Comparison of ENCODE assay signal across 1 cellular context in genomic region chr1:17759114-17759513, GRCh38.
TF ChIP-seq lines count a peak whose summit lies in the region.

No MANE protein-coding gene starts in this region.

TF ChIP-seq in K562, 482 proteins besides CTCF, POLR2A, EP300 and RAD21 (continued from another document):
- TF ChIP-seq MGA (IDR thresholded peaks at IDR 0.05) (peak; percentile 87), BHLHE40 (IDR thresholded peaks at IDR 0.05; ENCODE audit: low read length) (peak; percentile 91), SRF (CRISPR knock-in tag; IDR thresholded peaks at IDR 0.05) (no peak), ZBTB9 (CRISPR knock-in tag; IDR thresholded peaks at IDR 0.05) (no peak), ELF1 (tag; IDR thresholded peaks at IDR 0.05) (peak; percentile 51; the same call in 1 of the 2 replicates), RBM25 (IDR thresholded peaks at IDR 0.05; ENCODE audit: low read depth, low read length, severe bottlenecking) (peak; percentile 73), E2F6 (IDR thresholded peaks at IDR 0.05; ENCODE audit: borderline replicate concordance in 1 of 2, extremely low read depth in 1 of 2, insufficient read depth in 1 of 2, insufficient read length in 1 of 2, low read depth in 1 of 2, low read length in 1 of 2, poor library complexity in 1 of 2, severe bottlenecking in 1 of 2) (peak; percentile 66 to 94), DLX4 (CRISPR knock-in tag; IDR thresholded peaks at IDR 0.05) (no peak), USF1 (CRISPR knock-in tag; IDR thresholded peaks at IDR 0.05) (peak; percentile 83), GATAD2B (IDR thresholded peaks at IDR 0.05; ENCODE audit: borderline replicate concordance) (no peak), ZFP91 (CRISPR knock-in tag; IDR thresholded peaks at IDR 0.05) (peak; percentile 76; the same call in 1 of the 2 replicates), RBFOX2 (IDR thresholded peaks at IDR 0.05; ENCODE audit: low read depth, low read length) (no peak), TFAM (CRISPR knock-in tag; conservative IDR thresholded peaks at IDR 0.05) (no peak), PRPF4 (IDR thresholded peaks at IDR 0.05; ENCODE audit: insufficient read depth, low read depth, low read length, poor library complexity, severe bottlenecking) (no peak), SIN3B (IDR thresholded peaks at IDR 0.05; ENCODE audit: low read depth) (no peak), HDAC3 (IDR thresholded peaks at IDR 0.05; ENCODE audit: borderline replicate concordance, partially characterized antibody) (no peak)
